20 cellular contexts compared by ENCODE assay signal in the genomic region with DNA sequence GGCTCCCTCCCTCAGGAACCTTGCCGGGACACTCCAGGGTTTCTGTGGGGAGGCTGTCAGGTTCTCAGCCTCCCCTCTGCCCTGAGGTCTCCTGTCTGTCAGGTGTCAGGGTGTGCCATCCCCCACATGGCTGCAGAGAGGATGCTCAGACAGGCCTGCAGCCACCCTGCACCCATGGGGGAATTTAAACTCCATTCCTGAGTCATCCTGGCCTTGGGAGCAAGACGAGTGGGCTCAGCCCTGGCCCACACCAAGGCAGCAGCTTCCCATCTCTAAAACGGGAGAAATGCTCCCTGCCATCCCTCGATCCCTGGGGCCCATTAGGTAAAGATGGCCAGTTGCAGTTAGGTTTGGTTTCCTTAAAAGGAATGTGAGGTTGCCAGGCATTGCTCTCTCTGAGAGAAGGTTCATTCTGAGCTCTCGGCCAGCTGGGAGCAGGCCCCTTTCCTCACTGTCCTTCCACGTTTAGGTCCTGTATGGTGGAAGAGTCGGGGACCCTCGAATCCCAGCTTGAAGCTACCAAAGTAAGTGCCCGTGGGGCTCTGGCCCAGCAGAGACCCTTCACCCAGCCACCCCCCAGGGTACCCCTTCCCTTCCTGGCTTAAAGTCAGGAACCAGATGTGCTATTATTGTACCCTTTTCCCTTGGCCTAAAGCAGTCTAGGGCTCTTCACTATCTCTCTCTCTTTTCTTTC. TPM values are rescaled to one million over a fixed set of nuclear protein-coding genes. Genes with fewer than 3 reads are reported as not detected.
DNase-seq lines count a peak whose midpoint lies in the region; ATAC-seq and TF ChIP-seq lines count a peak whose summit lies in the region.
"Had no signal": no experiment of that assay in that cellular context is flagged by ENCODE, and none has a peak within 500 bp of the region (broad histone marks: within the 10 kb centered on the region; RNA-seq: fewer than 3 reads in every experiment).

No MANE protein-coding gene starts in this region.

- H3K9me3 ChIP-seq in osteoblast (ENCODE audit: low read depth, low read length) = no peaks in the 10 kb centered on the region
- H3K9me3 ChIP-seq: gastrocnemius medialis, prostate gland had no signal

- no peak for ATAC-seq in GM21619 (IDR thresholded peaks at IDR 0.05; ENCODE audit: unreplicated experiment)
- ATAC-seq: activated CD8-positive, alpha-beta memory T cell treated with anti-CD3 and anti-CD28 coated beads, Interleukin-2, amount 10 ng/mL, durations not matched to agents 7 days and 5 days; esophagus mucosa; gastrocnemius medialis had no signal

- H3K79me2 ChIP-seq in osteoblast (ENCODE audit: insufficient read depth, low read length) = peaks cover 2% of the 10 kb centered on the region

- H3K4me2 ChIP-seq in osteoblast (ENCODE audit: insufficient read depth, low read length) = no peak overlapping the region

- peak overlapping the region; percentile 73 for H3K27ac Mint-ChIP-seq in activated T-cell treated with anti-CD3 and anti-CD28 coated beads, Interleukin-2, amount 50 U/mL, for 24 hours
- peak overlapping the region in 3 of 5 experiments; percentile 47 to 83 (median 53) for H3K27ac Mint-ChIP-seq in brain
- H3K27ac Mint-ChIP-seq: activated CD8-positive, alpha-beta memory T cell treated with anti-CD3 and anti-CD28 coated beads, Interleukin-2, amount 10 ng/mL, durations not matched to agents 7 days and 5 days; nephron; type B pancreatic cell had no signal

- no peaks in the 10 kb centered on the region for H3K27me3 Mint-ChIP-seq in activated T-cell treated with anti-CD3 and anti-CD28 coated beads, Interleukin-2, amount 50 U/mL, for 24 hours
- H3K27me3 Mint-ChIP-seq in brain = peaks cover 5% of the 10 kb centered on the region
- H3K27me3 Mint-ChIP-seq: activated CD8-positive, alpha-beta memory T cell treated with anti-CD3 and anti-CD28 coated beads, Interleukin-2, amount 10 ng/mL, durations not matched to agents 7 days and 5 days; type B pancreatic cell had no signal

- peaks cover 6% of the 10 kb centered on the region for H3K4me1 ChIP-seq in osteoblast (ENCODE audit: insufficient read depth, low read length)

- H3K36me3 Mint-ChIP-seq in activated T-cell treated with anti-CD3 and anti-CD28 coated beads, Interleukin-2, amount 50 U/mL, for 24 hours (ENCODE audit: low read depth) = peaks cover 95% of the 10 kb centered on the region
- H3K36me3 Mint-ChIP-seq in brain = peaks cover 66% of the 10 kb centered on the region

- no peak overlapping the region for H2AFZ ChIP-seq in osteoblast (ENCODE audit: low read length)

- no peak overlapping the region for H3K4me3 ChIP-seq in osteoblast (ENCODE audit: insufficient read depth, low read length)
- H3K4me3 ChIP-seq: gastrocnemius medialis, prostate gland had no signal

- H3K27me3 ChIP-seq in osteoblast (ENCODE audit: insufficient read depth, low read length) = no peaks in the 10 kb centered on the region
- H3K27me3 ChIP-seq: gastrocnemius medialis had no signal

- H3K9me3 Mint-ChIP-seq in activated T-cell treated with anti-CD3 and anti-CD28 coated beads, Interleukin-2, amount 50 U/mL, for 24 hours = no peaks in the 10 kb centered on the region
- no peaks in the 10 kb centered on the region for H3K9me3 Mint-ChIP-seq in brain
- H3K9me3 Mint-ChIP-seq: nephron, type B pancreatic cell had no signal

- no peak for DNase-seq in activated T-cell treated with anti-CD3 and anti-CD28 coated beads, Interleukin-2, amount 50 U/mL, for 24 hours
- DNase-seq in activated T-cell treated with anti-CD3 and anti-CD28 coated beads, Interleukin-2, amount 50 U/mL, for 1 hour = no peak
- peak; percentile 4 for DNase-seq in H4 (ENCODE audit: low spot score)
- peak; percentile 90 for DNase-seq in osteoblast (ENCODE audit: insufficient read length, low spot score, missing footprints)
- no peak for DNase-seq in DMS 273 treated with DMSO at 0.1 percent for 48 hours (lab: John Stamatoyannopoulos, UW)
- no peak for DNase-seq in epidermal melanocyte (ENCODE audit: insufficient read length, low spot score)
- DNase-seq: activated CD8-positive, alpha-beta memory T cell treated with anti-CD3 and anti-CD28 coated beads, Interleukin-2, amount 10 ng/mL, durations not matched to agents 7 days and 5 days; activated effector memory CD4-positive, alpha-beta T cell treated with Interleukin-2 at 50 U/mL for 16 hours; central memory CD4-positive, alpha-beta T cell; gastrocnemius medialis; kidney glomerular epithelial cell; NCI-H1436; NCI-H510A treated with DMSO at 0.1 percent for 48 hours; stimulated activated CD4-positive, alpha-beta T cell treated with anti-CD3 and anti-CD28 coated beads, Interleukin-4, amount 100 ng/mL, for 24 hours had no signal

- H3K36me3 ChIP-seq in osteoblast (ENCODE audit: insufficient read depth, low read length) = peaks cover 91% of the 10 kb centered on the region

- H4K20me1 ChIP-seq in osteoblast (ENCODE audit: insufficient read depth, low read length) = peaks cover 28% of the 10 kb centered on the region

- no peaks in the 10 kb centered on the region for H3K4me1 Mint-ChIP-seq in activated T-cell treated with anti-CD3 and anti-CD28 coated beads, Interleukin-2, amount 50 U/mL, for 24 hours (ENCODE audit: low read depth)
- H3K4me1 Mint-ChIP-seq in brain = no peaks in the 10 kb centered on the region
- H3K4me1 Mint-ChIP-seq: activated CD8-positive, alpha-beta memory T cell treated with anti-CD3 and anti-CD28 coated beads, Interleukin-2, amount 10 ng/mL, durations not matched to agents 7 days and 5 days; nephron had no signal

- H3K4me3 Mint-ChIP-seq in activated T-cell treated with anti-CD3 and anti-CD28 coated beads, Interleukin-2, amount 50 U/mL, for 24 hours = no peak overlapping the region
- H3K4me3 Mint-ChIP-seq in brain = no peak overlapping the region
- H3K4me3 Mint-ChIP-seq: activated CD8-positive, alpha-beta memory T cell treated with anti-CD3 and anti-CD28 coated beads, Interleukin-2, amount 10 ng/mL, durations not matched to agents 7 days and 5 days; nephron; type B pancreatic cell had no signal

- H3K27ac ChIP-seq in osteoblast (ENCODE audit: low read depth, low read length) = peak overlapping the region; percentile 45
- H3K27ac ChIP-seq: prostate gland had no signal

- TF ChIP-seq CTCF in brain (conservative IDR thresholded peaks at IDR 0.05) (no peak), osteoblast (IDR thresholded peaks at IDR 0.05; ENCODE audit: extremely low read depth, low read depth, low read length) (no peak)

RNA-seq across cellular contexts. Expression of a gene that starts 26.6 kb away (rescaled TPM):
- total RNA-seq in H4 (2014; rRNA removed; shearing (Covaris generic)) = 56.9 and 69.0 TPM in 2 replicates
- polyA plus RNA-seq in brain (ENCODE audit: insufficient read depth, low read depth, low replicate concordance) = 320 TPM
- total RNA-seq in osteoblast = 51.3 and 52.1 TPM in 2 replicates

RNA-seq across cellular contexts. Expression of a gene that starts 59.0 kb away (rescaled TPM):
- 568 and 655 TPM in 2 replicates for total RNA-seq in H4 (2014; rRNA removed; shearing (Covaris generic))
- polyA plus RNA-seq in brain (ENCODE audit: insufficient read depth, low read depth, low replicate concordance) = 527 TPM
- total RNA-seq in osteoblast = 365 and 397 TPM in 2 replicates

Comparison
In these comparisons a context has a peak if more than half of its experiments do, and no peak if none do; other contexts are left out.
1. DNase-seq: peak in H4 (single experiment) and osteoblast (single experiment); none in activated T-cell treated with anti-CD3 and anti-CD28 coated beads, Interleukin-2, amount 50 U/mL, for 24 hours (single experiment), activated T-cell treated with anti-CD3 and anti-CD28 coated beads, Interleukin-2, amount 50 U/mL, for 1 hour (single experiment), DMS 273 treated with DMSO at 0.1 percent for 48 hours (single experiment) and epidermal melanocyte (single experiment).